ENCODE assay signal across 20 cellular contexts in the genomic region with DNA sequence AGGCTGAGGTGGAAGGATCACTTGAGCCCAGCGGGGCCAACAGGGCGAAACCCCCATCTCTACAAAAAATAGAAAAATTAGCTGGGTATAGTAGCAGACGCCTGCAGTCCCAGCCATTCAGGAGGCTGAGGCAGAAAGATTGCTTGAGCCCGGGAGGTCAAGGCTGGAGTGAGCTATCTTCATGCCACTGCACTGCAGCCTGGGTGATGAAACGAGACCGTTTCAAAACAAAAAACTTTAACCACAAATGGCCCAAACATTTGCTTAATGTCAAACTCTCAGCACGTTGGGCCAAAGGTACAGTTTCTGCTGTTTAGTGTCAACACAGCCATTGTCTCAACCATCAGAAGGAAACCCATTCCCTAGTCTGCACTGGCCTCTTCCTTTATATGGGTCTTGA.
"Had no signal": no experiment of that assay in that cellular context is flagged by ENCODE, and none has a peak within 500 bp of the region (broad histone marks: within the 10 kb centered on the region; RNA-seq: fewer than 3 reads in every experiment).

No MANE protein-coding gene starts in this region.

- ATAC-seq: K562, Panc1, PC-3, Right ventricle myocardium inferior, SK-N-SH treated with all-trans-retinoic acid at 6 μM for 48 hours had no signal

- H3K27me3 ChIP-seq: SJCRH30 had no signal

- H3K4me3 ChIP-seq: K562, SJCRH30 had no signal

- H3K4me2 ChIP-seq: KMS-11 had no signal

- FAIRE-seq: K562 had no signal

- H3K27ac ChIP-seq: KMS-11, SJCRH30 had no signal

- H3K9me3 ChIP-seq: SJCRH30 had no signal

- DNase-seq: NCI-H1092 treated with DMSO at 0.1 percent for 48 hours; NCI-H1436; NCI-H187; NCI-H2029 treated with DMSO at 0.1 percent for 48 hours; NCI-H2171 treated with DMSO at 0.1 percent for 48 hours; NCI-H345; NCI-H446 treated with DMSO at 0.1 percent for 48 hours; NCI-H524; NCI-H526 treated with DMSO at 0.1 percent for 48 hours; NCI-H774; NK-92 treated with Interleukin-12 subunit alpha and Interleukin-12 subunit beta, amount 100 ng/mL, for 24 hours; PC-3; SHP77 treated with DMSO at 0.1 percent for 48 hours; SJCRH30; T-helper 1 cell had no signal

- H3K9ac ChIP-seq: KMS-11 had no signal
